Comparison of ENCODE assay signal across 30 cellular contexts in the genomic region with DNA sequence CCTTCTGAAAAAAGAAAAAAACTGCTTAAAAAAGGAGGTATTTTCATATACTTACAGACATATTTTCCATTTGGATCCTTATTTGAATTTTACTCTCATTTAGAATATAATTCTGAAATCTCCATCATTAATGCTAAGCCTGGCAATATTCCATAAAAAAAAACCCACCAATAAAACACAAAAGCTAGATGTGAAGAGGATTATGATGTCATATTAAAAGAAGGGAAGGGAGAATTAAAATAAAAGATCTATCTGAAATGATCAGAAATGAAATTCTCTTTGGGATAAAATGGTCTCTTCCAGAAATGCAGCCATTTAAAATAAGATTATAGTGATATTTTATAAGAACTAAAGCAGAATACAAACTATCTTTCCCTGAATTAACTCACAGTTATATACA.
"Had no signal": no experiment of that assay in that cellular context is flagged by ENCODE, and none has a peak within 500 bp of the region (broad histone marks: within the 10 kb centered on the region; RNA-seq: fewer than 3 reads in every experiment).

No MANE protein-coding gene starts in this region.

- H3K27me3 ChIP-seq: ascending aorta, body of pancreas, MG63, Peyer's patch had no signal

- H3K36me3 Mint-ChIP-seq: activated naive CD4-positive, alpha-beta T cell treated with anti-CD3 and anti-CD28 coated beads, Interleukin-2, amount 50 U/mL, for 24 hours; activated naive CD8-positive, alpha-beta T cell treated with anti-CD3 and anti-CD28 coated beads, Interleukin-2, amount 10 ng/mL, durations not matched to agents 7 days and 5 days had no signal

- H3K4me3 Mint-ChIP-seq: activated CD4-positive, alpha-beta T cell treated with anti-CD3 and anti-CD28 coated beads for 36 hours; activated CD4-positive, alpha-beta T cell treated with anti-CD3 and anti-CD28 coated beads, Interleukin-2, amount 10 ng/mL, durations not matched to agents 7 days and 5 days; activated CD8-positive, alpha-beta T cell treated with anti-CD3 and anti-CD28 coated beads, Interleukin-2, amount 10 ng/mL, durations not matched to agents 7 days and 5 days; activated naive CD4-positive, alpha-beta T cell treated with anti-CD3 and anti-CD28 coated beads, Interleukin-2, amount 50 U/mL, for 24 hours; activated naive CD8-positive, alpha-beta T cell treated with anti-CD3 and anti-CD28 coated beads, Interleukin-2, amount 10 ng/mL, durations not matched to agents 7 days and 5 days; activated T-cell treated with anti-CD3 and anti-CD28 coated beads, Interleukin-2, amount 50 U/mL, for 24 hours had no signal

- H3K27me3 Mint-ChIP-seq: activated T-cell treated with anti-CD3 and anti-CD28 coated beads, Interleukin-2, amount 50 U/mL, for 24 hours had no signal

- FAIRE-seq: bronchial epithelial cell, TTC549 had no signal

- H3K9me3 Mint-ChIP-seq: activated CD4-positive, alpha-beta T cell treated with anti-CD3 and anti-CD28 coated beads, Interleukin-2, amount 10 ng/mL, durations not matched to agents 7 days and 5 days; activated naive CD8-positive, alpha-beta T cell treated with anti-CD3 and anti-CD28 coated beads, Interleukin-2, amount 10 ng/mL, durations not matched to agents 7 days and 5 days; activated T-cell treated with anti-CD3 and anti-CD28 coated beads, Interleukin-2, amount 50 U/mL, for 24 hours; activated T-helper 2 cell treated with anti-CD3 and anti-CD28 coated beads, Interferon-gamma antibody, Interleukin-2, Interleukin-4, amounts not matched to agents 10 μg/mL and 5 μg/mL and 100 μg/mL, durations not matched to agents 14 hours and 24 hours and 36 hours had no signal

- H3K4me1 Mint-ChIP-seq: activated CD4-positive, alpha-beta T cell treated with anti-CD3 and anti-CD28 coated beads for 36 hours; activated CD4-positive, alpha-beta T cell treated with anti-CD3 and anti-CD28 coated beads, Interleukin-2, amount 10 ng/mL, durations not matched to agents 7 days and 5 days; activated naive CD4-positive, alpha-beta T cell treated with anti-CD3 and anti-CD28 coated beads, Interleukin-2, amount 50 U/mL, for 24 hours; activated naive CD8-positive, alpha-beta T cell treated with anti-CD3 and anti-CD28 coated beads, Interleukin-2, amount 10 ng/mL, durations not matched to agents 7 days and 5 days had no signal

- H3K27ac ChIP-seq: ascending aorta, body of pancreas, Peyer's patch had no signal

- H3K4me1 ChIP-seq: ascending aorta, body of pancreas, Peyer's patch had no signal

- H3K36me3 ChIP-seq: ascending aorta, MG63, Peyer's patch had no signal

- H3K9me3 ChIP-seq: ascending aorta, body of pancreas, MG63, Peyer's patch had no signal

- H3K4me3 ChIP-seq: ascending aorta, body of pancreas, MG63, Peyer's patch had no signal

- ATAC-seq: activated CD4-positive, alpha-beta T cell treated with anti-CD3 and anti-CD28 coated beads for 36 hours; activated CD8-positive, alpha-beta T cell treated with anti-CD3 and anti-CD28 coated beads, Interleukin-2, amount 10 ng/mL, durations not matched to agents 7 days and 5 days; body of pancreas; Right ventricle myocardium inferior had no signal

- H3K27ac Mint-ChIP-seq: activated CD4-positive, alpha-beta T cell treated with anti-CD3 and anti-CD28 coated beads for 36 hours; activated CD4-positive, alpha-beta T cell treated with anti-CD3 and anti-CD28 coated beads, Interleukin-2, amount 10 ng/mL, durations not matched to agents 7 days and 5 days; activated CD8-positive, alpha-beta T cell treated with anti-CD3 and anti-CD28 coated beads, Interleukin-2, amount 10 ng/mL, durations not matched to agents 7 days and 5 days; activated naive CD4-positive, alpha-beta T cell treated with anti-CD3 and anti-CD28 coated beads, Interleukin-2, amount 50 U/mL, for 24 hours; activated naive CD8-positive, alpha-beta T cell treated with anti-CD3 and anti-CD28 coated beads, Interleukin-2, amount 10 ng/mL, durations not matched to agents 7 days and 5 days; activated T-cell treated with anti-CD3 and anti-CD28 coated beads, Interleukin-2, amount 50 U/mL, for 24 hours; activated T-helper 2 cell treated with anti-CD3 and anti-CD28 coated beads, Interferon-gamma antibody, Interleukin-2, Interleukin-4, amounts not matched to agents 10 μg/mL and 5 μg/mL and 100 μg/mL, durations not matched to agents 14 hours and 24 hours and 36 hours had no signal

- DNase-seq: activated CD4-positive, alpha-beta T cell treated with anti-CD3 and anti-CD28 coated beads for 36 hours; activated CD4-positive, alpha-beta T cell treated with anti-CD3 and anti-CD28 coated beads, Interleukin-2, amount 10 ng/mL, durations not matched to agents 7 days and 5 days; activated CD4-positive, alpha-beta T cell treated with anti-CD3 and anti-CD28 coated beads, Interleukin-2, amount 50 U/mL, for 48 hours; activated CD8-positive, alpha-beta T cell treated with anti-CD3 and anti-CD28 coated beads, Interleukin-2, amount 10 ng/mL, durations not matched to agents 7 days and 5 days; activated gamma-delta T cell; activated naive CD4-positive, alpha-beta T cell treated with Interleukin-2 at 50 U/mL for 16 hours; activated naive CD8-positive, alpha-beta T cell treated with anti-CD3 and anti-CD28 coated beads, Interleukin-2, amount 10 ng/mL, durations not matched to agents 7 days and 5 days; activated T-cell treated with anti-CD3 and anti-CD28 coated beads, Interleukin-2, amount 50 U/mL, for 24 hours; amygdala; body of pancreas; caudate nucleus; cerebellar nuclear complex; Karpas-422; MG63; NCI-H1048; NCI-H1105 treated with DMSO at 0.1 percent for 48 hours; NCI-H1436; NCI-H1694; NCI-H1930; NCI-H345; NCI-H524 treated with DMSO at 0.1 percent for 48 hours; Peyer's patch; RPMI8226; SIG-M5 had no signal
